17 cellular contexts compared by ENCODE assay signal in genomic region chr17:2800367-2800766, GRCh38. TPM values are rescaled to one million over a fixed set of nuclear protein-coding genes. Genes with fewer than 3 reads are reported as not detected.
DNase-seq lines count a peak whose midpoint lies in the region; ATAC-seq and TF ChIP-seq lines count a peak whose summit lies in the region.
"Had no signal": no experiment of that assay in that cellular context is flagged by ENCODE, and none has a peak within 500 bp of the region (broad histone marks: within the 10 kb centered on the region; RNA-seq: fewer than 3 reads in every experiment).

No MANE protein-coding gene starts in this region.

- peaks cover 5% of the 10 kb centered on the region for H3K27me3 Mint-ChIP-seq in CD4-positive, CD25-positive, alpha-beta regulatory T cell
- H3K27me3 Mint-ChIP-seq in T-helper 17 cell, result no peaks in the 10 kb centered on the region
- H3K27me3 Mint-ChIP-seq in immature natural killer cell (ENCODE audit: low read depth in 3 of 3), result peaks cover 8 to 18% (median 9%) of the 10 kb centered on the region in 3 donors
- H3K27me3 Mint-ChIP-seq in mesothelial cell of epicardium (ENCODE audit: low read depth), result peaks cover 30% of the 10 kb centered on the region

- H3K27me3 ChIP-seq in BLaER1 (no peaks in the 10 kb centered on the region), thyroid gland (no peaks in the 10 kb centered on the region)
- H3K27me3 ChIP-seq in CD4-positive, CD25-positive, alpha-beta regulatory T cell (ENCODE audit: control insufficient read depth, insufficient read depth, low read length), result no peaks in the 10 kb centered on the region

- peak overlapping the region in 3 of 4 donors; percentile 4 to 73 (median 49) for H3K4me3 Mint-ChIP-seq in CD4-positive, CD25-positive, alpha-beta regulatory T cell
- H3K4me3 Mint-ChIP-seq in T-helper 17 cell, result no peak overlapping the region
- H3K4me3 Mint-ChIP-seq in immature natural killer cell, result peak overlapping the region; percentile 98 to 100 (median 99)
- no peak overlapping the region for H3K4me3 Mint-ChIP-seq in mesothelial cell of epicardium

- H3K27ac ChIP-seq in BLaER1 (0 out of 2 replicates have a peak overlapping the region, but pooled peaks have one; percentile 71), thyroid gland (no peak overlapping the region)
- H3K27ac ChIP-seq in CD4-positive, CD25-positive, alpha-beta regulatory T cell (ENCODE audit: insufficient read depth, low read length, poor library complexity, severe bottlenecking), result no peak overlapping the region

- H3K9ac ChIP-seq in BLaER1, result no peak overlapping the region

- H3K4me2 ChIP-seq in BLaER1, result no peak overlapping the region

- peak overlapping the region in 2 of 3 donors; percentile 43 to 55 for H3K27ac Mint-ChIP-seq in CD4-positive, CD25-positive, alpha-beta regulatory T cell
- H3K27ac Mint-ChIP-seq in T-helper 17 cell (peak overlapping the region; percentile 92), immature natural killer cell (peak overlapping the region in 4 of 6 donors; percentile 56 to 80 (median 68)), mesothelial cell of epicardium (no peak overlapping the region)

- no peak for TF ChIP-seq CTCF in thyroid gland (IDR thresholded peaks at IDR 0.05)
- TF ChIP-seq CTCF in mesothelial cell of epicardium (IDR thresholded peaks at IDR 0.05; ENCODE audit: unreplicated experiment), result no peak

- H3K4me1 Mint-ChIP-seq in CD4-positive, CD25-positive, alpha-beta regulatory T cell, result peaks cover 10 to 82% (median 49%) of the 10 kb centered on the region in 4 donors
- H3K4me1 Mint-ChIP-seq in T-helper 17 cell (peaks cover 50% of the 10 kb centered on the region), immature natural killer cell (peaks cover 85 to 89% of the 10 kb centered on the region in 2 donors), mesothelial cell of epicardium (no peaks in the 10 kb centered on the region)

- H3K36me3 ChIP-seq in BLaER1 (peaks cover 44% of the 10 kb centered on the region), thyroid gland (no peaks in the 10 kb centered on the region)
- peaks cover 30% of the 10 kb centered on the region for H3K36me3 ChIP-seq in CD4-positive, CD25-positive, alpha-beta regulatory T cell (ENCODE audit: control insufficient read depth, insufficient read depth, low read length)
- H3K36me3 ChIP-seq: HAP-1 had no signal

- intact Hi-C loops in thyroid gland (cut with DNase I), result no loop called here

- no peak for ATAC-seq in CD4-positive, CD25-positive, alpha-beta regulatory T cell (ENCODE audit: low read depth in 2 of 2)
- ATAC-seq in T-helper 17 cell, result no peak
- ATAC-seq: K562 had no signal

- 61 to 71% methylated on average over 8 to 9 of the region's 11 CpGs for WGBS in thyroid gland, 2 donors

- H3K9me3 Mint-ChIP-seq in CD4-positive, CD25-positive, alpha-beta regulatory T cell, result peaks cover 0 to 2% (median 0%) of the 10 kb centered on the region in 7 donors
- H3K9me3 Mint-ChIP-seq in immature natural killer cell (no peaks in the 10 kb centered on the region), mesothelial cell of epicardium (no peaks in the 10 kb centered on the region)

- peaks cover 52% of the 10 kb centered on the region for H3K4me1 ChIP-seq in BLaER1
- peaks cover 40% of the 10 kb centered on the region for H3K4me1 ChIP-seq in CD4-positive, CD25-positive, alpha-beta regulatory T cell (ENCODE audit: control insufficient read depth, insufficient read depth, low read length, poor library complexity, severe bottlenecking)
- H3K4me1 ChIP-seq in thyroid gland, result no peaks in the 10 kb centered on the region
- H3K4me1 ChIP-seq: HAP-1 had no signal

- DNase-seq in CD4-positive, CD25-positive, alpha-beta regulatory T cell, result no peak
- DNase-seq in T-helper 17 cell (no peak), immature natural killer cell (no peak), thyroid gland (no peak), NCI-H446 (lab: John Stamatoyannopoulos, UW) (no peak), mesothelial cell of epicardium (ENCODE audit: low spot score in 2 of 2, unreplicated experiment in 2 of 2) (no peak)
- no peak for DNase-seq in activated CD4-positive, alpha-beta T cell treated with anti-CD3 and anti-CD28 coated beads, Interleukin-2, amount 50 U/mL, for 1 hour
- DNase-seq: COR-L47, DMS 273 treated with DMSO at 0.1 percent for 48 hours, NCI-H1105, NCI-H510A treated with DMSO at 0.1 percent for 48 hours, NCI-H774, OCI-M1, SIG-M5 had no signal

- peaks cover 15% of the 10 kb centered on the region; the same call in 1 of the 2 replicates for H4K20me1 ChIP-seq in BLaER1

- no peak overlapping the region for H3K4me3 ChIP-seq in BLaER1
- H3K4me3 ChIP-seq in CD4-positive, CD25-positive, alpha-beta regulatory T cell (ENCODE audit: low read depth, low read length), result no peak overlapping the region
- H3K4me3 ChIP-seq in thyroid gland (replicated peaks in 1 of 3), result no peak overlapping the region
- H3K4me3 ChIP-seq: HAP-1, K562 had no signal

- TF ChIP-seq POLR2A in thyroid gland (IDR thresholded peaks at IDR 0.05), result no peak

- H3K9me3 ChIP-seq in BLaER1 (no peaks in the 10 kb centered on the region), T-helper 17 cell (ENCODE audit: control insufficient read depth, low read length, poor library complexity, severe bottlenecking) (no peaks in the 10 kb centered on the region), thyroid gland (no peaks in the 10 kb centered on the region)
- no peaks in the 10 kb centered on the region for H3K9me3 ChIP-seq in CD4-positive, CD25-positive, alpha-beta regulatory T cell (ENCODE audit: control insufficient read depth in 2 of 2, low read length in 2 of 2)
- H3K9me3 ChIP-seq: HAP-1 had no signal

- H3K36me3 Mint-ChIP-seq in CD4-positive, CD25-positive, alpha-beta regulatory T cell, result peaks cover 36% of the 10 kb centered on the region
- peaks cover 11% of the 10 kb centered on the region for H3K36me3 Mint-ChIP-seq in T-helper 17 cell (ENCODE audit: low read depth)
- peaks cover 31 to 51% (median 41%) of the 10 kb centered on the region in 3 donors for H3K36me3 Mint-ChIP-seq in immature natural killer cell
- H3K36me3 Mint-ChIP-seq in mesothelial cell of epicardium, result no peaks in the 10 kb centered on the region

RNA-seq across cellular contexts. Expression of gene RAP1GAP2, which starts 4.1 kb away (rescaled TPM):
- 87.6 TPM for total RNA-seq in CD4-positive, CD25-positive, alpha-beta regulatory T cell
- polyA plus RNA-seq in CD4-positive, CD25-positive, alpha-beta regulatory T cell, result 1 to 10 TPM; 2.7 to 5.8 (median 4.8) TPM
- 100 to 1,000 TPM in 1 of 2 donors, 10 to 100 TPM in 1; 77.3 to 109 TPM for total RNA-seq in T-helper 17 cell
- polyA plus RNA-seq in immature natural killer cell, result 10 to 100 TPM in 1 of 3 donors, 1 to 10 TPM in 2; 2.5 to 28.9 (median 6.4) TPM
- total RNA-seq in thyroid gland, result 1 to 10 TPM; 5.9 to 8.4 (median 6.8) TPM
- 6.4 to 8.3 TPM (median 7.1 TPM) in 3 replicates for total RNA-seq in mesothelial cell of epicardium

RNA-seq across cellular contexts. Expression of gene CCDC92B, which starts 50.9 kb away (rescaled TPM):
- 0.12 TPM for total RNA-seq in CD4-positive, CD25-positive, alpha-beta regulatory T cell
- not detected for polyA plus RNA-seq in CD4-positive, CD25-positive, alpha-beta regulatory T cell
- under 1 TPM; 0.13 to 0.37 TPM for total RNA-seq in T-helper 17 cell
- polyA plus RNA-seq in immature natural killer cell, result not detected
- under 1 TPM in 1 of 4 donors, not detected in 3; 0.25 TPM for total RNA-seq in thyroid gland
- total RNA-seq in mesothelial cell of epicardium, result 0.47 to 0.62 TPM (median 0.58 TPM) in 3 replicates
- total RNA-seq: K562 had no signal
- polyA plus RNA-seq: K562 had no signal

Comparison
In these comparisons a context has a peak if more than half of its experiments do, and no peak if none do; other contexts are left out.
1. H3K4me3 Mint-ChIP-seq: peak in CD4-positive, CD25-positive, alpha-beta regulatory T cell (3 of 4) and immature natural killer cell (5 of 5); none in T-helper 17 cell (single experiment) and mesothelial cell of epicardium (single experiment).